2 cellular contexts compared by ENCODE assay signal in the genomic region with DNA sequence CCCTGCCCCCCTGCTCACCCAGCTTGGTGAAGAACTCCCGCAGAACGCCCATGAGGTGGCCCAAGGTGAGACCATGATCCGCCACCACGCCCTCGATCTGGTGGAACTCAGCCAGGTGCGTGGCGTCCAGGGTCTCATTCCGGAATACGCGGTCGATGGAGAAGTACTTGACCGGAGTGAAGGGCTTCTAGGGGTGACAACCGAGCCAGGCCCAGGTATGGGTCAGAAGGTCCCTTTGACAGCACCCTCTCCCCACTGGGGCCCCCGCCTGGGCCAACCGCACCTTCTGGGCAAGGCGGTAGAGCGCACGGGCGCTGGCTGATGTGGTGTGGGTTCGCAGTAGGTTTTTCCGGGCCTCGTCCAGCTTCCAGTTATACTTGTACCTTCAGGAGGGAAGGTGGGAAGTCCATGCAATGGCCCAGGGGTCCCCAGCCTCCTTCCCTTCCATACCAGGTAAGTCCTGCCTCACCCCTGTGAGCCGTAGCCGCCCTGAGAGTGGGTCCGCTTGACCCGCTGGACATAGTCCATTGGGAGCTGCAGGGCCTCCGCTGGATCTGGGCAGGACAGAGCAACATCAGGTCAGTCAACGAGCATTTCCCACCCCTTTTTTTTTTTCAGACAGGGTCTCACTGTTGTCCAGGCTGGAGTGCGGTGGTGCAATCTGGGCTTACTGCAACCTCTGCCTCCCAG.
TF ChIP-seq lines count a peak whose summit lies in the region.

No MANE protein-coding gene starts in this region.

TF ChIP-seq in IMR-90, 13 proteins besides CTCF, POLR2A, EP300 and RAD21:
- TF ChIP-seq FOS (IDR thresholded peaks at IDR 0.05; ENCODE audit: low read depth, low read length) = no peak
- TF ChIP-seq, protein P1, sequence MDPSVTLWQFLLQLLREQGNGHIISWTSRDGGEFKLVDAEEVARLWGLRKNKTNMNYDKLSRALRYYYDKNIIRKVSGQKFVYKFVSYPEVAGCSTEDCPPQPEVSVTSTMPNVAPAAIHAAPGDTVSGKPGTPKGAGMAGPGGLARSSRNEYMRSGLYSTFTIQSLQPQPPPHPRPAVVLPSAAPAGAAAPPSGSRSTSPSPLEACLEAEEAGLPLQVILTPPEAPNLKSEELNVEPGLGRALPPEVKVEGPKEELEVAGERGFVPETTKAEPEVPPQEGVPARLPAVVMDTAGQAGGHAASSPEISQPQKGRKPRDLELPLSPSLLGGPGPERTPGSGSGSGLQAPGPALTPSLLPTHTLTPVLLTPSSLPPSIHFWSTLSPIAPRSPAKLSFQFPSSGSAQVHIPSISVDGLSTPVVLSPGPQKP (IDR thresholded peaks at IDR 0.05; ENCODE audit: borderline replicate concordance, low read depth, low read length) = no peak
TF ChIP-seq in IMR-90: peak in this region for 0.

TF ChIP-seq in endothelial cell of umbilical vein, 7 proteins besides CTCF, POLR2A, EP300 and RAD21:
- TF ChIP-seq JUN (IDR thresholded peaks at IDR 0.05; ENCODE audit: borderline replicate concordance, insufficient read depth, insufficient read length, low read depth) = no peak
- TF ChIP-seq FOS (IDR thresholded peaks at IDR 0.05; ENCODE audit: borderline replicate concordance, insufficient read depth, low read length) = no peak
- no peak for TF ChIP-seq GATA2 (IDR thresholded peaks at IDR 0.05; ENCODE audit: insufficient read depth, insufficient read length, low read depth, low read length)
- TF ChIP-seq, protein P2, sequence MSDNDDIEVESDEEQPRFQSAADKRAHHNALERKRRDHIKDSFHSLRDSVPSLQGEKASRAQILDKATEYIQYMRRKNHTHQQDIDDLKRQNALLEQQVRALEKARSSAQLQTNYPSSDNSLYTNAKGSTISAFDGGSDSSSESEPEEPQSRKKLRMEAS (IDR thresholded peaks at IDR 0.05; ENCODE audit: insufficient read depth, insufficient read length) = no peak
- TF ChIP-seq POLR2AphosphoS5 (IDR thresholded peaks at IDR 0.05; ENCODE audit: insufficient read depth, low read depth, low read length) = no peak
- TF ChIP-seq MYC (IDR thresholded peaks at IDR 0.05; ENCODE audit: low read depth, low read length) = no peak
- TF ChIP-seq EZH2 (IDR thresholded peaks at IDR 0.05; ENCODE audit: borderline replicate concordance, low read depth, low read length, severe bottlenecking) = no peak
TF ChIP-seq in endothelial cell of umbilical vein: peak in this region for 0.
